Comparison of ENCODE assay signal across 13 cellular contexts in genomic region chr9:121242219-121242954, GRCh38. TPM values are rescaled to one million over a fixed set of nuclear protein-coding genes. Genes with fewer than 3 reads are reported as not detected.
DNase-seq lines count a peak whose midpoint lies in the region; ATAC-seq and TF ChIP-seq lines count a peak whose summit lies in the region.
"Had no signal": no experiment of that assay in that cellular context is flagged by ENCODE, and none has a peak within 500 bp of the region (broad histone marks: within the 10 kb centered on the region; RNA-seq: fewer than 3 reads in every experiment).

No MANE protein-coding gene starts in this region.

- no peak for ATAC-seq in GM19395 (IDR thresholded peaks at IDR 0.05; ENCODE audit: unreplicated experiment)
- ATAC-seq: CD8-positive, alpha-beta T cell had no signal

- CTCF ChIA-PET in HEK293T (lab: Yijun Ruan, JAX), result no interaction called here

- H3K27me3 ChIP-seq in colonic mucosa (no peaks in the 10 kb centered on the region), subcutaneous abdominal adipose tissue (ENCODE audit: control insufficient read depth in 5 of 5, insufficient read depth in 4 of 5, low read length in 5 of 5) (no peaks in the 10 kb centered on the region)

- H3K4me3 ChIP-seq in colonic mucosa, result no peak overlapping the region
- no peak overlapping the region for H3K4me3 ChIP-seq in subcutaneous abdominal adipose tissue (ENCODE audit: low read depth in 1 of 5, low read length in 5 of 5)

- H3K4me1 ChIP-seq in colonic mucosa (no peaks in the 10 kb centered on the region), subcutaneous abdominal adipose tissue (ENCODE audit: control insufficient read depth in 5 of 5, insufficient read depth in 5 of 5, low read length in 5 of 5) (peaks cover 0 to 3% (median 0%) of the 10 kb centered on the region in 5 donors)

- H3K9ac ChIP-seq in colonic mucosa (ENCODE audit: low read depth in 2 of 2, low read length in 2 of 2), result no peak overlapping the region
- no peak overlapping the region for H3K9ac ChIP-seq in subcutaneous abdominal adipose tissue (ENCODE audit: low read length in 5 of 5)

- H3K27ac ChIP-seq in colonic mucosa, result peak overlapping the region; percentile 20
- peak overlapping the region; percentile 64 for H3K27ac ChIP-seq in subcutaneous abdominal adipose tissue (ENCODE audit: low read depth, low read length)

- H3K36me3 ChIP-seq in colonic mucosa (no peaks in the 10 kb centered on the region), subcutaneous abdominal adipose tissue (ENCODE audit: control insufficient read depth in 5 of 5, insufficient read depth in 5 of 5, low read length in 5 of 5) (peaks cover 0 to 3% (median 0%) of the 10 kb centered on the region in 5 donors)

- peak; percentile 55 for DNase-seq in M059J (ENCODE audit: low read depth)
- DNase-seq in colonic mucosa, result no peak
- DNase-seq in hepatic stellate cell (ENCODE audit: low spot score), result peak; percentile 34
- no peak for DNase-seq in HEK293T (ENCODE audit: extremely low spot score)
- no peak for DNase-seq in hypothalamus (lab: John Stamatoyannopoulos, UW)
- no peak for DNase-seq in activated CD4-positive, alpha-beta T cell treated with anti-CD3 and anti-CD28 coated beads for 1 hour
- DNase-seq: caudate nucleus; CD8-positive, alpha-beta T cell; NCI-H1092; NCI-H446; OCI-M1 had no signal

- POLR2A ChIA-PET in HEK293T (lab: Yijun Ruan, JAX), result interaction anchor here (1.0 kb wide), 1 partner anchor 41 kb away, joined by 3 read pairs; the partner anchor contains the start of gene RAB14

- no peaks in the 10 kb centered on the region for H3K9me3 ChIP-seq in colonic mucosa
- peaks cover 0 to 7% (median 3%) of the 10 kb centered on the region in 5 donors for H3K9me3 ChIP-seq in subcutaneous abdominal adipose tissue (ENCODE audit: control insufficient read depth in 5 of 5, low read length in 5 of 5)

- intact Hi-C loops in colonic mucosa (cut with DNase I), result no loop called here

- TF ChIP-seq CTCF in colonic mucosa (IDR thresholded peaks at IDR 0.05), result no peak

TF ChIP-seq in HEK293T, 16 proteins besides CTCF, POLR2A, EP300 and RAD21:
- TF ChIP-seq FOXA1 (IDR thresholded peaks at IDR 0.05), result no peak
- TF ChIP-seq BHLHE40 (IDR thresholded peaks at IDR 0.05; ENCODE audit: borderline replicate concordance), result no peak
- no peak for TF ChIP-seq ELF4 (IDR thresholded peaks at IDR 0.05)
- TF ChIP-seq TARDBP (IDR thresholded peaks at IDR 0.05), result no peak
- TF ChIP-seq FOXK2 (IDR thresholded peaks at IDR 0.05), result no peak
- TF ChIP-seq FOXM1 (IDR thresholded peaks at IDR 0.05; ENCODE audit: borderline replicate concordance), result no peak
- no peak for TF ChIP-seq CTBP1 (IDR thresholded peaks at IDR 0.05; ENCODE audit: borderline replicate concordance)
- TF ChIP-seq L3MBTL2 (conservative IDR thresholded peaks at IDR 0.05), result no peak

RNA-seq across cellular contexts. Expression of gene GSN, which starts 25.6 kb away (rescaled TPM):
- total RNA-seq in M059J (2014; rRNA removed; shearing (Covaris generic)), result 142 and 207 TPM in 2 replicates
- 100 to 1,000 TPM; 413 to 553 TPM for total RNA-seq in colonic mucosa

RNA-seq across cellular contexts. Expression of gene RAB14, which starts 40.7 kb away (rescaled TPM):
- 31.4 and 52.2 TPM in 2 replicates for total RNA-seq in M059J (2014; rRNA removed; shearing (Covaris generic))
- 100 to 1,000 TPM in 1 of 2 donors, 10 to 100 TPM in 1; 78.5 to 108 TPM for total RNA-seq in colonic mucosa

Comparison
In these comparisons a context has a peak if more than half of its experiments do, and no peak if none do; other contexts are left out.
1. DNase-seq: peak in M059J (single experiment) and hepatic stellate cell (single experiment); none in colonic mucosa (single experiment), HEK293T (single experiment), hypothalamus (0 of 51) and activated CD4-positive, alpha-beta T cell treated with anti-CD3 and anti-CD28 coated beads for 1 hour (single experiment).